In genomic region chr11:76962583-76963416, GRCh38 we compare ENCODE assay signal across 12 cellular contexts.
DNase-seq lines count a peak whose midpoint lies in the region; ATAC-seq and TF ChIP-seq lines count a peak whose summit lies in the region.
"Had no signal": no experiment of that assay in that cellular context is flagged by ENCODE, and none has a peak within 500 bp of the region (broad histone marks: within the 10 kb centered on the region; RNA-seq: fewer than 3 reads in every experiment).

No MANE protein-coding gene starts in this region.

- no peaks in the 10 kb centered on the region for H3K79me2 ChIP-seq in mammary epithelial cell (ENCODE audit: insufficient read depth, low read length)
- no peaks in the 10 kb centered on the region for H3K79me2 ChIP-seq in trophoblast cell (ENCODE audit: control insufficient read depth, insufficient read depth, low read length, poor library complexity)

- H3K27me3 Mint-ChIP-seq in Caco-2 (ENCODE audit: insufficient read depth, unreplicated experiment), result no peaks in the 10 kb centered on the region
- H3K27me3 Mint-ChIP-seq in activated CD8-positive, alpha-beta T cell treated with anti-CD3 and anti-CD28 coated beads, Interleukin-2, amount 10 ng/mL, durations not matched to agents 7 days and 5 days (ENCODE audit: low read depth), result no peaks in the 10 kb centered on the region
- H3K27me3 Mint-ChIP-seq in activated CD4-positive, alpha-beta memory T cell treated with anti-CD3 and anti-CD28 coated beads, Interleukin-2, amount 10 ng/mL, durations not matched to agents 7 days and 5 days, result no peaks in the 10 kb centered on the region

- no peak overlapping the region for H4K91ac ChIP-seq in trophoblast cell (ENCODE audit: low read depth, low read length)

- H3K14ac ChIP-seq in trophoblast cell (ENCODE audit: low read length), result no peak overlapping the region

- H3K4me3 Mint-ChIP-seq in Caco-2 (ENCODE audit: unreplicated experiment), result peak overlapping the region; percentile 53
- no peak overlapping the region for H3K4me3 Mint-ChIP-seq in activated CD8-positive, alpha-beta T cell treated with anti-CD3 and anti-CD28 coated beads, Interleukin-2, amount 10 ng/mL, durations not matched to agents 7 days and 5 days
- no peak overlapping the region for H3K4me3 Mint-ChIP-seq in activated CD4-positive, alpha-beta memory T cell treated with anti-CD3 and anti-CD28 coated beads, Interleukin-2, amount 10 ng/mL, durations not matched to agents 7 days and 5 days

- H2BK12ac ChIP-seq in trophoblast cell (ENCODE audit: low read length), result no peak overlapping the region

- peaks cover 22% of the 10 kb centered on the region for H3K4me1 ChIP-seq in Caco-2
- H3K4me1 ChIP-seq in mammary epithelial cell (ENCODE audit: insufficient read depth, low read length), result no peaks in the 10 kb centered on the region
- H3K4me1 ChIP-seq in trophoblast cell (ENCODE audit: control insufficient read depth in 1 of 2, insufficient read depth in 2 of 2, low read length in 2 of 2), result no peaks in the 10 kb centered on the region

- no peak overlapping the region for H4K12ac ChIP-seq in trophoblast cell (ENCODE audit: low read depth, low read length)

- intact Hi-C loops in Caco-2 (cut with micrococcal nuclease; ENCODE audit: unreplicated experiment) (loop anchor here (1.0 to 2.0 kb wide), 5 partner anchors 24 to 129 kb away; no protein-coding TSS in a partner anchor), mammary epithelial cell (cut with micrococcal nuclease) (no loop called here)

- H3K36me3 ChIP-seq in Caco-2 (ENCODE audit: control insufficient read depth, insufficient read depth, low read length), result peaks cover 4% of the 10 kb centered on the region; the same call in 1 of the 2 replicates
- H3K36me3 ChIP-seq in mammary epithelial cell (ENCODE audit: insufficient read depth, low read length), result peaks cover 6% of the 10 kb centered on the region
- peaks cover 3 to 5% of the 10 kb centered on the region in 2 experiments for H3K36me3 ChIP-seq in trophoblast cell (ENCODE audit: control insufficient read depth in 1 of 2, insufficient read depth in 2 of 2, low read length in 2 of 2)

- H3K27me3 ChIP-seq in Caco-2 (replicated peaks; ENCODE audit: control insufficient read depth, insufficient read depth, low read length) (no peaks in the 10 kb centered on the region), mammary epithelial cell (ENCODE audit: insufficient read depth, low read length) (no peaks in the 10 kb centered on the region), trophoblast cell (ENCODE audit: insufficient read depth, low read length) (no peaks in the 10 kb centered on the region)

- WGBS in mammary epithelial cell (ENCODE audit: low coverage, missing lambda C conversion rate), result 72% methylated on average over 4 of the region's 4 CpGs
- no CpG with 5 or more reads among the region's 4 CpGs for WGBS in trophoblast cell (ENCODE audit: extremely low coverage, insufficient coverage, insufficient read length)

- ATAC-seq in GM19372 (IDR thresholded peaks at IDR 0.05; ENCODE audit: low read depth, unreplicated experiment) (peak; percentile 94), HG03095 (IDR thresholded peaks at IDR 0.05; ENCODE audit: unreplicated experiment) (peak; percentile 90)
- ATAC-seq in activated CD8-positive, alpha-beta T cell treated with anti-CD3 and anti-CD28 coated beads, Interleukin-2, amount 10 ng/mL, durations not matched to agents 7 days and 5 days, result peak; percentile 68

- TF ChIP-seq CTCF in Caco-2 (IDR thresholded peaks at IDR 0.05; ENCODE audit: insufficient read depth in 1 of 2, low read depth in 1 of 2, low read length in 1 of 2, severe bottlenecking in 1 of 2, unreplicated experiment in 1 of 2), result no peak
- no peak for TF ChIP-seq CTCF in mammary epithelial cell (conservative IDR thresholded peaks at IDR 0.05 in 1 of 2, IDR thresholded peaks at IDR 0.05 in 1 of 2; ENCODE audit: extremely low read depth in 1 of 2, insufficient read depth in 1 of 2, low read depth in 1 of 2, low read length in 2 of 2)

- CTCF ChIA-PET in Caco-2 (lab: Charles Lee) (interaction anchor here (0.6 to 1.8 kb wide), 10 partner anchors 17 to 241 kb away, joined by 3 to 42 read pairs (median 4); partner anchors contain the start of gene CAPN5), mammary epithelial cell (lab: Charles Lee; ENCODE audit: low non-redundant PET) (no interaction called here)
- CTCF ChIA-PET in activated CD8-positive, alpha-beta T cell treated with anti-CD3 and anti-CD28 coated beads, Interleukin-2, amount 10 ng/mL, durations not matched to agents 7 days and 5 days (lab: Charles Lee), result interaction anchor here (1.0 to 1.2 kb wide), 2 partner anchors 43 to 241 kb away, joined by 3 to 6 read pairs; no protein-coding TSS in a partner anchor
- CTCF ChIA-PET in activated CD4-positive, alpha-beta memory T cell treated with anti-CD3 and anti-CD28 coated beads, Interleukin-2, amount 10 ng/mL, durations not matched to agents 7 days and 5 days (lab: Charles Lee), result no interaction called here

- H3K4me3 ChIP-seq in Caco-2 (ENCODE audit: low read depth, low read length), result no peak overlapping the region
- no peak overlapping the region for H3K4me3 ChIP-seq in mammary epithelial cell (replicated peaks in 1 of 3; ENCODE audit: insufficient read depth in 1 of 3, low read depth in 2 of 3, low read length in 3 of 3)
- no peak overlapping the region for H3K4me3 ChIP-seq in trophoblast cell (ENCODE audit: low read depth, low read length)

- no peak overlapping the region for H3K9ac ChIP-seq in mammary epithelial cell (ENCODE audit: insufficient read depth, low read length)
- no peak overlapping the region for H3K9ac ChIP-seq in trophoblast cell (ENCODE audit: low read length)

- H3K36me3 Mint-ChIP-seq in Caco-2 (ENCODE audit: insufficient read depth, unreplicated experiment), result peaks cover 10% of the 10 kb centered on the region
- peaks cover 15% of the 10 kb centered on the region for H3K36me3 Mint-ChIP-seq in activated CD8-positive, alpha-beta T cell treated with anti-CD3 and anti-CD28 coated beads, Interleukin-2, amount 10 ng/mL, durations not matched to agents 7 days and 5 days (ENCODE audit: low read depth)
- peaks cover 10% of the 10 kb centered on the region for H3K36me3 Mint-ChIP-seq in activated CD4-positive, alpha-beta memory T cell treated with anti-CD3 and anti-CD28 coated beads, Interleukin-2, amount 10 ng/mL, durations not matched to agents 7 days and 5 days (ENCODE audit: low read depth)

- H3K27ac ChIP-seq in mammary epithelial cell (ENCODE audit: insufficient read depth, low read depth, low read length) (no peak overlapping the region), trophoblast cell (ENCODE audit: low read depth, low read length) (no peak overlapping the region)
- H3K27ac ChIP-seq: epithelial cell of prostate had no signal

- H2AFZ ChIP-seq in mammary epithelial cell (ENCODE audit: low read depth, low read length) (no peak overlapping the region), trophoblast cell (ENCODE audit: insufficient read depth, low read length, poor library complexity) (no peak overlapping the region)

- dilution Hi-C loops in mammary epithelial cell (cut with HindIII; ENCODE audit: low sequenced_read_pairs), result no loop called here

- H3K79me1 ChIP-seq in trophoblast cell (ENCODE audit: low read length), result no peaks in the 10 kb centered on the region

- DNase-seq in Caco-2, result peak; percentile 89 to 92
- DNase-seq in activated CD8-positive, alpha-beta T cell treated with anti-CD3 and anti-CD28 coated beads, Interleukin-2, amount 10 ng/mL, durations not matched to agents 7 days and 5 days, result no peak
- DNase-seq in activated CD4-positive, alpha-beta memory T cell treated with anti-CD3 and anti-CD28 coated beads, Interleukin-2, amount 10 ng/mL, durations not matched to agents 7 days and 5 days, result no peak
- DNase-seq in mammary epithelial cell, result no peak
- no peak for DNase-seq in trophoblast cell
- DNase-seq in activated CD4-positive, alpha-beta T cell treated with anti-CD3 and anti-CD28 coated beads for 4 hours, result no peak
- DNase-seq: anterior cingulate cortex, kidney, NCI-H2029 had no signal

- no peak overlapping the region for H2BK5ac ChIP-seq in trophoblast cell (ENCODE audit: low read depth, low read length, poor library complexity)

- no peak overlapping the region for H4K8ac ChIP-seq in trophoblast cell (ENCODE audit: low read depth, low read length)

- no peak overlapping the region for H3K18ac ChIP-seq in trophoblast cell (ENCODE audit: low read length)

- POLR2A ChIA-PET in Caco-2 (lab: Charles Lee), result interaction anchor here (0.5 to 0.7 kb wide), 3 partner anchors 18 to 129 kb away, joined by 3 to 4 read pairs (median 3); no protein-coding TSS in a partner anchor
- POLR2A ChIA-PET in activated CD8-positive, alpha-beta T cell treated with anti-CD3 and anti-CD28 coated beads, Interleukin-2, amount 10 ng/mL, durations not matched to agents 7 days and 5 days (lab: Charles Lee), result interaction anchor here (0.7 kb wide), 1 partner anchor 24 kb away, joined by 3 read pairs; no protein-coding TSS in a partner anchor
- POLR2A ChIA-PET in activated CD4-positive, alpha-beta memory T cell treated with anti-CD3 and anti-CD28 coated beads, Interleukin-2, amount 10 ng/mL, durations not matched to agents 7 days and 5 days (lab: Charles Lee), result no interaction called here

- no peak overlapping the region for H3K23ac ChIP-seq in trophoblast cell (ENCODE audit: low read length)

- no peaks in the 10 kb centered on the region for H4K20me1 ChIP-seq in mammary epithelial cell (ENCODE audit: insufficient read depth, low read length)

- H3K9me3 ChIP-seq in Caco-2 (peaks cover 7% of the 10 kb centered on the region), mammary epithelial cell (replicated peaks; ENCODE audit: insufficient read depth, low read length) (no peaks in the 10 kb centered on the region), trophoblast cell (ENCODE audit: insufficient read depth, low read depth, low read length) (no peaks in the 10 kb centered on the region)

- no peak overlapping the region for H3K4ac ChIP-seq in trophoblast cell (ENCODE audit: low read depth, low read length)

- no peak overlapping the region for H2BK120ac ChIP-seq in trophoblast cell (ENCODE audit: insufficient read depth, low read length, poor library complexity)

- H3K27ac Mint-ChIP-seq in Caco-2 (ENCODE audit: unreplicated experiment), result peak overlapping the region; percentile 92
- H3K27ac Mint-ChIP-seq in activated CD8-positive, alpha-beta T cell treated with anti-CD3 and anti-CD28 coated beads, Interleukin-2, amount 10 ng/mL, durations not matched to agents 7 days and 5 days, result no peak overlapping the region
- no peak overlapping the region for H3K27ac Mint-ChIP-seq in activated CD4-positive, alpha-beta memory T cell treated with anti-CD3 and anti-CD28 coated beads, Interleukin-2, amount 10 ng/mL, durations not matched to agents 7 days and 5 days

- H3K9me3 Mint-ChIP-seq in Caco-2 (ENCODE audit: unreplicated experiment), result peaks cover 19% of the 10 kb centered on the region
- no peaks in the 10 kb centered on the region for H3K9me3 Mint-ChIP-seq in activated CD8-positive, alpha-beta T cell treated with anti-CD3 and anti-CD28 coated beads, Interleukin-2, amount 10 ng/mL, durations not matched to agents 7 days and 5 days (ENCODE audit: insufficient read depth)
- no peaks in the 10 kb centered on the region for H3K9me3 Mint-ChIP-seq in activated CD4-positive, alpha-beta memory T cell treated with anti-CD3 and anti-CD28 coated beads, Interleukin-2, amount 10 ng/mL, durations not matched to agents 7 days and 5 days

- no TSS peak for BruUV-seq in Caco-2 (replicated peaks; lab: Mats Ljungman, UMichigan)
- BruUV-seq in mammary epithelial cell (replicated peaks; lab: Mats Ljungman, UMichigan), result no TSS peak

- H3K4me1 Mint-ChIP-seq in Caco-2 (ENCODE audit: low read depth, unreplicated experiment), result peaks cover 30% of the 10 kb centered on the region
- peaks cover 17% of the 10 kb centered on the region for H3K4me1 Mint-ChIP-seq in activated CD8-positive, alpha-beta T cell treated with anti-CD3 and anti-CD28 coated beads, Interleukin-2, amount 10 ng/mL, durations not matched to agents 7 days and 5 days (ENCODE audit: low read depth)
- peaks cover 14% of the 10 kb centered on the region for H3K4me1 Mint-ChIP-seq in activated CD4-positive, alpha-beta memory T cell treated with anti-CD3 and anti-CD28 coated beads, Interleukin-2, amount 10 ng/mL, durations not matched to agents 7 days and 5 days

- H3K4me2 ChIP-seq in mammary epithelial cell (ENCODE audit: insufficient read depth, low read depth, low read length), result no peak overlapping the region
- H3K4me2 ChIP-seq in trophoblast cell (ENCODE audit: low read length), result no peak overlapping the region

- in situ Hi-C loops in mammary epithelial cell (cut with MboI; ENCODE audit: low sequenced_read_pairs in 2 of 2), result no loop called here

- H2AK5ac ChIP-seq in trophoblast cell (ENCODE audit: low read length), result no peak overlapping the region

Comparison
In these comparisons a context has a peak if more than half of its experiments do, and no peak if none do; other contexts are left out.
1. DNase-seq: peak in Caco-2 (2 of 2); none in activated CD8-positive, alpha-beta T cell treated with anti-CD3 and anti-CD28 coated beads, Interleukin-2, amount 10 ng/mL, durations not matched to agents 7 days and 5 days (single experiment), activated CD4-positive, alpha-beta memory T cell treated with anti-CD3 and anti-CD28 coated beads, Interleukin-2, amount 10 ng/mL, durations not matched to agents 7 days and 5 days (single experiment), mammary epithelial cell (single experiment), trophoblast cell (0 of 2) and activated CD4-positive, alpha-beta T cell treated with anti-CD3 and anti-CD28 coated beads for 4 hours (0 of 2).
2. CTCF ChIA-PET loops: an anchor here in Caco-2 (0.6 to 1.8 kb wide) and activated CD8-positive, alpha-beta T cell treated with anti-CD3 and anti-CD28 coated beads, Interleukin-2, amount 10 ng/mL, durations not matched to agents 7 days and 5 days (1.0 to 1.2 kb wide); none called in activated CD4-positive, alpha-beta memory T cell treated with anti-CD3 and anti-CD28 coated beads, Interleukin-2, amount 10 ng/mL, durations not matched to agents 7 days and 5 days and mammary epithelial cell.
3. Peak in every context shown above with its lines, with median percentiles within 50 percentile points of each other: ATAC-seq.